19 cellular contexts compared by ENCODE assay signal in the genomic region with DNA sequence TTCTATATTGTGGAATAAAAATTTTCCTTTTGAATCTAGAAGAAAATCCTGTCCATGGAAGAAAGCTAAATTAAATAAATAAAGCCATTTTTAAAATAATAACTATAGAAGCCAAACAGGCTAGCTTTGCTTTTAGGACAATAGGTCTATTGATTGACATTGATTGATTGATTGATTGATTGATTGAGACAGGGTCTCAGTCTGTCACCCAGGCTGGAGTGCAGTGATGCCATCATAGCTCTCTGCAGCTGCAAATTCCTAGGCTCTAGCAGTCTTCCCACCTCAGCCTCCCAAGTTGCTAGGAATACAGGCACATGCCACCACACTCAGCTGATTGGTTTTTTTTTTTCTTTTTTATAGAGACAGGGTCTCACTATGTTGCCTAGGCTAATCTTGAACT.
DNase-seq lines count a peak whose midpoint lies in the region; TF ChIP-seq lines count a peak whose summit lies in the region.
"Had no signal": no experiment of that assay in that cellular context is flagged by ENCODE, and none has a peak within 500 bp of the region (broad histone marks: within the 10 kb centered on the region; RNA-seq: fewer than 3 reads in every experiment).

No MANE protein-coding gene starts in this region.

- H3K4me1 ChIP-seq in esophagus muscularis mucosa (peaks cover 0 to 57% (median 46%) of the 10 kb centered on the region in 4 donors), tibial artery (peaks cover 0 to 36% (median 11%) of the 10 kb centered on the region in 4 donors)
- H3K4me1 ChIP-seq: BE2C; BLaER1 treated with 17β-estradiol and CSF1 and Interleukin-3, amounts not matched to agents 10 nM and 100 nM had no signal

- CTCF ChIA-PET in HEK293T (lab: Yijun Ruan, JAX) = no interaction called here

- H3K9me3 Mint-ChIP-seq in osteocyte (ENCODE audit: unreplicated experiment) = no peaks in the 10 kb centered on the region
- H3K9me3 Mint-ChIP-seq: GM23338, H9, HFFc6 had no signal

- H3K4me3 Mint-ChIP-seq in osteocyte (ENCODE audit: unreplicated experiment) = no peak overlapping the region
- H3K4me3 Mint-ChIP-seq: CD4-positive, alpha-beta memory T cell; GM23338; H9; HFFc6 had no signal

- H3K9me3 ChIP-seq in esophagus muscularis mucosa (no peaks in the 10 kb centered on the region), tibial artery (no peaks in the 10 kb centered on the region)
- H3K9me3 ChIP-seq: BE2C; BLaER1 treated with 17β-estradiol and CSF1 and Interleukin-3, amounts not matched to agents 10 nM and 100 nM had no signal

- intact Hi-C loops in esophagus muscularis mucosa (cut with DNase I) = no loop called here
- intact Hi-C loops in tibial artery (cut with DNase I; ENCODE audit: low total_unique reads) = no loop called here

- no peak for TF ChIP-seq EP300 in esophagus muscularis mucosa (IDR thresholded peaks at IDR 0.05)

- DNase-seq in HEK293T (ENCODE audit: extremely low spot score) = no peak
- DNase-seq in esophagus muscularis mucosa (ENCODE audit: extremely low spot score) = no peak
- DNase-seq in osteocyte (ENCODE audit: extremely low spot score, unreplicated experiment) = no peak
- no peak for DNase-seq in tibial artery
- DNase-seq in activated CD8-positive, alpha-beta memory T cell treated with anti-CD3 and anti-CD28 coated beads, Interleukin-2, amount 50 U/mL, for 48 hours = no peak
- no peak for DNase-seq in AML-193 (lab: John Stamatoyannopoulos, UW)
- no peak for DNase-seq in anterior cingulate cortex (lab: John Stamatoyannopoulos, UW)
- DNase-seq: BE2C; Calu3; CD4-positive, alpha-beta memory T cell; COR-L47; DMS53; DMS79 treated with DMSO at 0.1 percent for 48 hours; GF-D8; H9; HFFc6 had no signal

- peak overlapping the region; percentile 54 for H3K27ac Mint-ChIP-seq in osteocyte (ENCODE audit: unreplicated experiment)
- H3K27ac Mint-ChIP-seq: CD4-positive, alpha-beta memory T cell; GM23338; H9; HFFc6 had no signal

- H3K27ac ChIP-seq in esophagus muscularis mucosa (replicated peaks in 1 of 4) (peak overlapping the region; percentile 68 to 77 (median 73)), tibial artery (peak overlapping the region; percentile 46)
- H3K27ac ChIP-seq: 22Rv1; BLaER1 treated with 17β-estradiol and CSF1 and Interleukin-3, amounts not matched to agents 10 nM and 100 nM had no signal

- H3K4me1 Mint-ChIP-seq in osteocyte (ENCODE audit: unreplicated experiment) = peaks cover 67% of the 10 kb centered on the region
- H3K4me1 Mint-ChIP-seq: CD4-positive, alpha-beta memory T cell; GM23338; H9 had no signal

- H3K36me3 ChIP-seq in esophagus muscularis mucosa (peaks cover 0 to 33% (median 3%) of the 10 kb centered on the region in 4 donors), tibial artery (peaks cover 0 to 14% (median 5%) of the 10 kb centered on the region in 3 donors)
- H3K36me3 ChIP-seq: BE2C; BLaER1 treated with 17β-estradiol and CSF1 and Interleukin-3, amounts not matched to agents 10 nM and 100 nM had no signal

- POLR2A ChIA-PET in HEK293T (lab: Yijun Ruan, JAX) = no interaction called here

- no peaks in the 10 kb centered on the region for H3K27me3 ChIP-seq in esophagus muscularis mucosa
- H3K27me3 ChIP-seq in tibial artery = no peaks in the 10 kb centered on the region
- H3K27me3 ChIP-seq: BE2C; BLaER1 treated with 17β-estradiol and CSF1 and Interleukin-3, amounts not matched to agents 10 nM and 100 nM had no signal

- no peak for TF ChIP-seq POLR2A in esophagus muscularis mucosa (IDR thresholded peaks at IDR 0.05; ENCODE audit: low read depth)

- H3K36me3 Mint-ChIP-seq in osteocyte (ENCODE audit: unreplicated experiment) = peaks cover 83% of the 10 kb centered on the region
- H3K36me3 Mint-ChIP-seq: CD4-positive, alpha-beta memory T cell had no signal

- H3K4me3 ChIP-seq in esophagus muscularis mucosa (no peak overlapping the region), tibial artery (no peak overlapping the region)
- H3K4me3 ChIP-seq: BLaER1 treated with 17β-estradiol and CSF1 and Interleukin-3, amounts not matched to agents 10 nM and 100 nM; GM23338 had no signal

- no peaks in the 10 kb centered on the region for H3K27me3 Mint-ChIP-seq in osteocyte (ENCODE audit: unreplicated experiment)

- TF ChIP-seq CTCF in esophagus muscularis mucosa (IDR thresholded peaks at IDR 0.05) = no peak
- TF ChIP-seq CTCF in osteocyte (IDR thresholded peaks at IDR 0.05) = no peak
- TF ChIP-seq CTCF in tibial artery (IDR thresholded peaks at IDR 0.05) = no peak

TF ChIP-seq in HEK293T, 16 proteins besides CTCF, POLR2A, EP300 and RAD21:
- TF ChIP-seq SUZ12 (IDR thresholded peaks at IDR 0.05) = no peak
- TF ChIP-seq, protein P1, sequence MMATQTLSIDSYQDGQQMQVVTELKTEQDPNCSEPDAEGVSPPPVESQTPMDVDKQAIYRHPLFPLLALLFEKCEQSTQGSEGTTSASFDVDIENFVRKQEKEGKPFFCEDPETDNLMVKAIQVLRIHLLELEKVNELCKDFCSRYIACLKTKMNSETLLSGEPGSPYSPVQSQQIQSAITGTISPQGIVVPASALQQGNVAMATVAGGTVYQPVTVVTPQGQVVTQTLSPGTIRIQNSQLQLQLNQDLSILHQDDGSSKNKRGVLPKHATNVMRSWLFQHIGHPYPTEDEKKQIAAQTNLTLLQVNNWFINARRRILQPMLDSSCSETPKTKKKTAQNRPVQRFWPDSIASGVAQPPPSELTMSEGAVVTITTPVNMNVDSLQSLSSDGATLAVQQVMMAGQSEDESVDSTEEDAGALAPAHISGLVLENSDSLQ (IDR thresholded peaks at IDR 0.05) = peak; percentile 72; the same call in 1 of the 2 replicates
TF ChIP-seq in HEK293T: peak in this region for 1.
